8 cellular contexts compared by ENCODE assay signal in genomic region chr2:207503234-207503633, GRCh38. TPM values are rescaled to one million over a fixed set of nuclear protein-coding genes. Genes with fewer than 3 reads are reported as not detected.
DNase-seq lines count a peak whose midpoint lies in the region; ATAC-seq lines count a peak whose summit lies in the region.

No MANE protein-coding gene starts in this region.

- ATAC-seq in GM21528 (IDR thresholded peaks at IDR 0.05; ENCODE audit: low FRiP score, unreplicated experiment), result peak; percentile 46
- peak; percentile 64 to 71 for ATAC-seq in right cardiac atrium

- no peak overlapping the region for H3K4me3 ChIP-seq in right cardiac atrium (ENCODE audit: low read length)
- H3K4me3 ChIP-seq in CD4-positive, alpha-beta memory T cell (ENCODE audit: low read length in 2 of 2), result no peak overlapping the region

- peak overlapping the region in 3 of 7 donors; percentile 3 to 61 (median 38) for H3K27ac Mint-ChIP-seq in CD4-positive, alpha-beta memory T cell

- H3K9me3 Mint-ChIP-seq in CD4-positive, alpha-beta memory T cell, result no peaks in the 10 kb centered on the region

- H3K27ac ChIP-seq in right cardiac atrium (ENCODE audit: low read length), result peak overlapping the region; percentile 6
- no peak overlapping the region for H3K27ac ChIP-seq in CD4-positive, alpha-beta memory T cell (ENCODE audit: low read depth, low read length)

- no peaks in the 10 kb centered on the region for H3K27me3 Mint-ChIP-seq in CD4-positive, alpha-beta memory T cell

- CTCF ChIA-PET in CD4-positive, alpha-beta memory T cell (lab: Charles Lee; ENCODE audit: partially characterized antibody), result interaction anchor here (0.9 to 1.5 kb wide), 4 partner anchors 9 to 539 kb away, joined by 3 to 6 read pairs (median 4); no protein-coding TSS in a partner anchor

- intact Hi-C loops in right cardiac atrium (cut with DNase I), result no loop called here
- intact Hi-C loops in CD4-positive, alpha-beta memory T cell (cut with micrococcal nuclease), result no loop called here

- H3K36me3 Mint-ChIP-seq in CD4-positive, alpha-beta memory T cell, result peaks cover 0 to 1% of the 10 kb centered on the region in 2 donors

- DNase-seq in EH (ENCODE audit: low read depth) (peak; percentile 59), LHCN-M2 (ENCODE audit: low read depth) (peak; percentile 91), right cardiac atrium (peak; percentile 30 to 60 (median 59)), NCI-H1092 (lab: John Stamatoyannopoulos, UW) (no peak)
- no peak for DNase-seq in activated CD4-positive, alpha-beta T cell treated with anti-CD3 and anti-CD28 coated beads for 1 hour
- no peak for DNase-seq in activated CD8-positive, alpha-beta memory T cell treated with anti-CD3 and anti-CD28 coated beads, Interleukin-2, amount 50 U/mL, for 4 hours
- DNase-seq in CD4-positive, alpha-beta memory T cell, result no peak

- H3K4me1 Mint-ChIP-seq in CD4-positive, alpha-beta memory T cell, result peaks cover 22 to 47% (median 32%) of the 10 kb centered on the region in 4 donors

- no peaks in the 10 kb centered on the region for H3K27me3 ChIP-seq in right cardiac atrium (ENCODE audit: control insufficient read depth, insufficient read depth)
- H3K27me3 ChIP-seq in CD4-positive, alpha-beta memory T cell (ENCODE audit: insufficient read depth, low read length), result no peaks in the 10 kb centered on the region

- H3K36me3 ChIP-seq in CD4-positive, alpha-beta memory T cell (ENCODE audit: insufficient read depth, low read length), result no peaks in the 10 kb centered on the region

- POLR2A ChIA-PET in CD4-positive, alpha-beta memory T cell (lab: Charles Lee; ENCODE audit: partially characterized antibody), result interaction anchor here (1.5 kb wide), 1 partner anchor 27 kb away, joined by 4 read pairs; the partner anchor contains the start of gene CREB1

- H3K4me3 Mint-ChIP-seq in CD4-positive, alpha-beta memory T cell, result no peak overlapping the region

- peaks cover 2% of the 10 kb centered on the region for H3K4me1 ChIP-seq in right cardiac atrium (ENCODE audit: control insufficient read depth, insufficient read depth, low read length)
- H3K4me1 ChIP-seq in CD4-positive, alpha-beta memory T cell (ENCODE audit: insufficient read depth, low read length), result peaks cover 27% of the 10 kb centered on the region

- no peaks in the 10 kb centered on the region for H3K9me3 ChIP-seq in right cardiac atrium (ENCODE audit: control insufficient read depth, low read length)
- H3K9me3 ChIP-seq in CD4-positive, alpha-beta memory T cell (ENCODE audit: control insufficient read depth in 1 of 2, low read length in 2 of 2), result no peaks in the 10 kb centered on the region

- 36% methylated on average over 5 of the region's 5 CpGs for WGBS in right cardiac atrium

RNA-seq across cellular contexts. Expression of gene CREB1, which starts 26.5 kb away (rescaled TPM):
- total RNA-seq in LHCN-M2 (2014; rRNA removed) (23.1 and 37.2 TPM in 2 replicates), right cardiac atrium (10 to 100 TPM; 43.4 to 59.3 (median 49.3) TPM)
- polyA plus RNA-seq in LHCN-M2 (2012), result 16.0 TPM
- polyA plus RNA-seq in right cardiac atrium, result 6.2 TPM
- total RNA-seq in CD4-positive, alpha-beta memory T cell, result 100 to 1,000 TPM; 128 TPM
- polyA plus RNA-seq in CD4-positive, alpha-beta memory T cell, result 10 to 100 TPM; 60.0 to 75.8 TPM

Comparison
In these comparisons a context has a peak if more than half of its experiments do, and no peak if none do; other contexts are left out.
1. DNase-seq: peak in EH (single experiment), LHCN-M2 (single experiment) and right cardiac atrium (3 of 3); none in NCI-H1092 (single experiment), activated CD4-positive, alpha-beta T cell treated with anti-CD3 and anti-CD28 coated beads for 1 hour (single experiment), activated CD8-positive, alpha-beta memory T cell treated with anti-CD3 and anti-CD28 coated beads, Interleukin-2, amount 50 U/mL, for 4 hours (single experiment) and CD4-positive, alpha-beta memory T cell (0 of 5).